In genomic region chr1:53328009-53328489, GRCh38 we compare ENCODE assay signal across 8 cellular contexts. TPM values are rescaled to one million over a fixed set of nuclear protein-coding genes. Genes with fewer than 3 reads are reported as not detected.
DNase-seq lines count a peak whose midpoint lies in the region; ATAC-seq and TF ChIP-seq lines count a peak whose summit lies in the region.

TSS of gene LRP8 (minus strand) at chr1:53328070. CDS start at chr1:53327912, 158 bp downstream.

- H3K4me1 ChIP-seq in left lung, result peaks cover 15 to 36% of the 10 kb centered on the region in 2 donors

- peaks cover 0 to 38% of the 10 kb centered on the region in 2 donors for H3K27me3 ChIP-seq in left lung

- peak within 1 kb of the TSS; percentile 19 for H3K27ac ChIP-seq in cingulate gyrus (ENCODE audit: low read depth, low read length)
- H3K27ac ChIP-seq in left lung, result peak within 1 kb of the TSS in 1 of 2 donors; percentile 86

- H3K36me3 ChIP-seq in left lung, result peaks cover 0 to 9% of the 10 kb centered on the region in 2 donors

- ATAC-seq in HG02970 (IDR thresholded peaks at IDR 0.05; ENCODE audit: low FRiP score, unreplicated experiment) (peak; percentile 36), left lung (peak; percentile 49)

- DNase-seq in DMS79 treated with DMSO at 0.1 percent for 48 hours (lab: John Stamatoyannopoulos, UW) (peak; percentile 32), DMS79 (lab: John Stamatoyannopoulos, UW) (no peak), NCI-H2227 treated with DMSO at 0.1 percent for 48 hours (lab: John Stamatoyannopoulos, UW) (peak; percentile 63), left lung (peak; percentile 81 to 94)
- DNase-seq in activated CD4-positive, alpha-beta T cell treated with anti-CD3 and anti-CD28 coated beads for 24 hours (ENCODE audit: low read depth in 2 of 2), result peak; percentile 67 to 72
- DNase-seq in stimulated activated CD4-positive, alpha-beta T cell treated with anti-CD3 and anti-CD28 coated beads, Interleukin-4, amount 100 ng/mL, for 24 hours, result peak; percentile 83

- no peaks in the 10 kb centered on the region for H3K9me3 ChIP-seq in left lung

- no peak for TF ChIP-seq CTCF in left lung (IDR thresholded peaks at IDR 0.05)

- intact Hi-C loops in left lung (cut with DNase I), result no loop called here

- H3K4me3 ChIP-seq in left lung, result peak within 1 kb of the TSS; percentile 60 to 76

RNA-seq across cellular contexts. Expression of gene LRP8, which starts in this region (rescaled TPM):
- 10 to 100 TPM in 1 of 2 donors, 1 to 10 TPM in 1; 7.6 to 36.6 TPM for total RNA-seq in left lung
